Comparison of ENCODE assay signal across 21 cellular contexts in genomic region chr1:162224267-162224666, GRCh38.
"Had no signal": no experiment of that assay in that cellular context is flagged by ENCODE, and none has a peak within 500 bp of the region (broad histone marks: within the 10 kb centered on the region; RNA-seq: fewer than 3 reads in every experiment).

No MANE protein-coding gene starts in this region.

- ATAC-seq: mucosa of descending colon; sciatic nerve; stimulated activated naive CD8-positive, alpha-beta T cell treated with anti-CD3 and anti-CD28 coated beads, Interleukin-15, amount 100 ng/mL, for 72 hours; upper lobe of right lung had no signal

- H3K9me3 ChIP-seq: left lung, mucosa of descending colon, prostate gland, right atrium auricular region, suprapubic skin, transverse colon, upper lobe of right lung, uterus had no signal

- H3K27me3 ChIP-seq: dorsolateral prefrontal cortex, left lung, right atrium auricular region, suprapubic skin, transverse colon, upper lobe of right lung, uterus had no signal

- H3K27ac ChIP-seq: dorsolateral prefrontal cortex, left lung, prostate gland, right atrium auricular region, suprapubic skin, transverse colon, upper lobe of right lung, uterus had no signal

- H3K36me3 ChIP-seq: left lung, prostate gland, right atrium auricular region, suprapubic skin, transverse colon, upper lobe of right lung, uterus had no signal

- H3K4me2 ChIP-seq: smooth muscle cell had no signal

- H3K4me1 ChIP-seq: prostate gland, right atrium auricular region, suprapubic skin, uterus had no signal

- DNase-seq: dorsolateral prefrontal cortex; effector CD4-positive, alpha-beta T cell; left lung; mesenchymal stem cell; mucosa of descending colon; naive B cell; nucleus accumbens; stimulated activated CD4-positive, alpha-beta T cell treated with anti-CD3 and anti-CD28 coated beads, Interleukin-12 subunit alpha, Interleukin-12 subunit beta, amount 100 ng/mL, for 4 hours; stimulated activated CD4-positive, alpha-beta T cell treated with anti-CD3 and anti-CD28 coated beads, Interleukin-1b, Interleukin-23, amount 100 ng/mL, for 48 hours; stimulated activated CD4-positive, alpha-beta T cell treated with anti-CD3 and anti-CD28 coated beads, Interleukin-4, amount 100 ng/mL, for 1 hour; stimulated activated CD8-positive, alpha-beta memory T cell treated with anti-CD3 and anti-CD28 coated beads, Interleukin-4, amount 100 ng/mL, for 48 hours; stimulated activated naive CD4-positive, alpha-beta T cell; stimulated activated naive CD8-positive, alpha-beta T cell treated with anti-CD3 and anti-CD28 coated beads, Interleukin-15, amount 100 ng/mL, for 72 hours; transverse colon; upper lobe of right lung; uterus had no signal

- H3K4me3 ChIP-seq: dorsolateral prefrontal cortex, left lung, mucosa of descending colon, prostate gland, right atrium auricular region, smooth muscle cell, suprapubic skin, transverse colon, upper lobe of right lung, uterus had no signal
